Comparison of ENCODE assay signal across 13 cellular contexts in the genomic region with DNA sequence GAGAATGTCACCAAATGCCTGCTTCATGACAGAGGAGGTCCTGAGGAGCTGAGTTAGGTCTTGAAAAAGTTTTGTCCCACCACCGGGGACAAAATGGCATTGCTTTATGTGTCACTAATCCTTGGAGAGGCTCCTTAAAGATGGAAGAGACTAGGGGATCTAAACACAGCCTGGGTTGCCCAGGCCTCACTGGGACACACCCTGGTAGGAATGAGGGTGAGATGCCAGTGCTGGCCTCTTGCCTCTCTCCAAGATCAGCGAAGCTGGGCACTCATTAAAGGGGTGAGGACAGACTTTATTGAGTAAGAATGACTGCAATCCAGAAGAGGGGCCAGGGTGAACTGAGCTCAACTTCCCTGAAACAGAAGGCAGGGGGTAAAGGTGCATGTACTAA. TPM values are rescaled to one million over a fixed set of nuclear protein-coding genes. Genes with fewer than 3 reads are reported as not detected.
A peak's percentile ranks its signal among the peaks of the same experiment; 100 is the strongest.
DNase-seq lines count a peak whose midpoint lies in the region; ATAC-seq and TF ChIP-seq lines count a peak whose summit lies in the region.
"Had no signal": no experiment of that assay in that cellular context is flagged by ENCODE, and none has a peak within 500 bp of the region (broad histone marks: within the 10 kb centered on the region; RNA-seq: fewer than 3 reads in every experiment).

No MANE protein-coding gene starts in this region.

- H3K27ac Mint-ChIP-seq in naive thymus-derived CD4-positive, alpha-beta T cell: peak overlapping the region; percentile 94 to 100 (median 96)
- H3K27ac Mint-ChIP-seq: progenitor cell of endocrine pancreas had no signal

- CTCF ChIA-PET in naive thymus-derived CD4-positive, alpha-beta T cell (lab: Charles Lee): interaction anchor here (0.6 to 1.7 kb wide), 7 partner anchors 44 to 220 kb away, joined by 3 to 6 read pairs (median 3); partner anchors contain the start of gene KLF13

- in situ Hi-C loops in brain microvascular endothelial cell (cut with HindIII; ENCODE audit: low pct_ligation_motif_present, low sequenced_read_pairs): no loop called here

- ATAC-seq in right cardiac atrium: no peak
- ATAC-seq in naive thymus-derived CD4-positive, alpha-beta T cell: no peak
- ATAC-seq in GM19035 (IDR thresholded peaks at IDR 0.05; ENCODE audit: unreplicated experiment): no peak
- ATAC-seq: activated CD4-positive, CD25-positive, alpha-beta regulatory T cell treated with anti-CD3 and anti-CD28 coated beads, Interleukin-2, amount 50 U/mL, for 24 hours; Panc1 had no signal

- TF ChIP-seq POLR2A in vagina (IDR thresholded peaks at IDR 0.05): no peak

- H3K27me3 ChIP-seq in right atrium auricular region (no peaks in the 10 kb centered on the region), right cardiac atrium (ENCODE audit: control insufficient read depth, insufficient read depth) (no peaks in the 10 kb centered on the region), vagina (no peaks in the 10 kb centered on the region), brain microvascular endothelial cell (replicated peaks) (no peaks in the 10 kb centered on the region)
- H3K27me3 ChIP-seq in naive thymus-derived CD4-positive, alpha-beta T cell (ENCODE audit: control insufficient read depth in 2 of 2, insufficient read depth in 2 of 2, low read length in 2 of 2): no peaks in the 10 kb centered on the region

- H3K36me3 ChIP-seq in right atrium auricular region (no peaks in the 10 kb centered on the region), vagina (no peaks in the 10 kb centered on the region), brain microvascular endothelial cell (replicated peaks) (no peaks in the 10 kb centered on the region)
- no peaks in the 10 kb centered on the region for H3K36me3 ChIP-seq in naive thymus-derived CD4-positive, alpha-beta T cell (ENCODE audit: control insufficient read depth in 2 of 3, insufficient read depth in 3 of 3, low read length in 3 of 3)

- 66% methylated on average over 2 of the region's 2 CpGs for WGBS in right cardiac atrium

- peak overlapping the region in 6 of 10 donors; percentile 66 to 95 (median 78) for H3K4me3 Mint-ChIP-seq in naive thymus-derived CD4-positive, alpha-beta T cell

- no peak for TF ChIP-seq CTCF in right atrium auricular region (IDR thresholded peaks at IDR 0.05)
- no peak for TF ChIP-seq CTCF in vagina (IDR thresholded peaks at IDR 0.05)
- no peak for TF ChIP-seq CTCF in brain microvascular endothelial cell (IDR thresholded peaks at IDR 0.05; ENCODE audit: low read depth, low read length, missing control alignments)

- H3K27ac ChIP-seq in right atrium auricular region (no peak overlapping the region), right cardiac atrium (ENCODE audit: low read length) (no peak overlapping the region), vagina (no peak overlapping the region), brain microvascular endothelial cell (no peak overlapping the region)
- H3K27ac ChIP-seq in naive thymus-derived CD4-positive, alpha-beta T cell (ENCODE audit: low read depth, low read length): no peak overlapping the region

- H3K4me3 ChIP-seq in right atrium auricular region: no peak overlapping the region
- no peak overlapping the region for H3K4me3 ChIP-seq in right cardiac atrium (ENCODE audit: low read length)
- H3K4me3 ChIP-seq in naive thymus-derived CD4-positive, alpha-beta T cell (ENCODE audit: low read length): no peak overlapping the region
- H3K4me3 ChIP-seq in vagina: no peak overlapping the region
- H3K4me3 ChIP-seq in brain microvascular endothelial cell (ENCODE audit: low read depth, low read length): no peak overlapping the region

- H3K4me1 Mint-ChIP-seq in naive thymus-derived CD4-positive, alpha-beta T cell: peaks cover 51 to 94% (median 85%) of the 10 kb centered on the region in 7 donors

- H3K9me3 ChIP-seq in right atrium auricular region (no peaks in the 10 kb centered on the region), right cardiac atrium (ENCODE audit: control insufficient read depth, low read length) (no peaks in the 10 kb centered on the region), vagina (no peaks in the 10 kb centered on the region)
- no peaks in the 10 kb centered on the region for H3K9me3 ChIP-seq in naive thymus-derived CD4-positive, alpha-beta T cell (ENCODE audit: control insufficient read depth in 2 of 3, low read length in 3 of 3)

- peaks cover 0 to 3% (median 0%) of the 10 kb centered on the region in 5 donors for H3K36me3 Mint-ChIP-seq in naive thymus-derived CD4-positive, alpha-beta T cell

- H3K9me3 Mint-ChIP-seq in naive thymus-derived CD4-positive, alpha-beta T cell: peaks cover 0 to 4% (median 0%) of the 10 kb centered on the region in 11 donors

- DNase-seq in right atrium auricular region (ENCODE audit: low spot score): peak; percentile 59
- DNase-seq in right cardiac atrium: no peak
- DNase-seq in activated CD8-positive, alpha-beta memory T cell treated with anti-CD3 and anti-CD28 coated beads, Interleukin-2, amount 50 U/mL, for 48 hours: peak; percentile 48
- peak in 2 of 9 donors; percentile 5 to 19 for DNase-seq in naive thymus-derived CD4-positive, alpha-beta T cell
- DNase-seq in vagina (ENCODE audit: extremely low spot score in 2 of 2): peak; percentile 52 to 55
- no peak for DNase-seq in germinal center (ENCODE audit: low spot score)
- DNase-seq in brain microvascular endothelial cell: no peak
- DNase-seq: COR-L47, NCI-H1930 had no signal

- intact Hi-C loops in right cardiac atrium (cut with DNase I): no loop called here
- intact Hi-C loops in naive thymus-derived CD4-positive, alpha-beta T cell (cut with micrococcal nuclease): loop anchor here in 1 of 2 donors (5.0 kb wide), 1 partner anchor 39 kb away; no protein-coding TSS in a partner anchor
- intact Hi-C loops in vagina (cut with DNase I): no loop called here

- H3K4me1 ChIP-seq in right atrium auricular region (peaks cover 0 to 32% of the 10 kb centered on the region in 2 donors), right cardiac atrium (ENCODE audit: control insufficient read depth, insufficient read depth, low read length) (peaks cover 3% of the 10 kb centered on the region), vagina (peaks cover 30% of the 10 kb centered on the region)
- H3K4me1 ChIP-seq in naive thymus-derived CD4-positive, alpha-beta T cell (ENCODE audit: control insufficient read depth in 2 of 2, insufficient read depth in 2 of 2, low read length in 2 of 2): peaks cover 43 to 75% of the 10 kb centered on the region in 2 donors

- POLR2A ChIA-PET in naive thymus-derived CD4-positive, alpha-beta T cell (lab: Charles Lee): interaction anchor here (0.5 to 8.4 kb wide), 12 partner anchors 13 to 100 kb away, joined by 3 to 141 read pairs (median 5); partner anchors contain the start of gene KLF13

- no peaks in the 10 kb centered on the region for H3K27me3 Mint-ChIP-seq in naive thymus-derived CD4-positive, alpha-beta T cell
- H3K27me3 Mint-ChIP-seq: progenitor cell of endocrine pancreas had no signal

RNA-seq across cellular contexts. Expression of gene KLF13, which starts 58.5 kb away (rescaled TPM):
- 10 to 100 TPM; 52.8 to 54.6 TPM for total RNA-seq in right atrium auricular region
- 100 to 1,000 TPM in 2 of 4 donors, 10 to 100 TPM in 2; 42.3 to 108 (median 88.2) TPM for total RNA-seq in right cardiac atrium
- 52.7 TPM for polyA plus RNA-seq in right cardiac atrium
- 100 to 1,000 TPM; 175 to 256 (median 199) TPM for total RNA-seq in naive thymus-derived CD4-positive, alpha-beta T cell
- polyA plus RNA-seq in naive thymus-derived CD4-positive, alpha-beta T cell: 10 to 100 TPM; 42.4 to 53.7 TPM
- 30.9 TPM for total RNA-seq in vagina

Comparison
In these comparisons a context has a peak if more than half of its experiments do, and no peak if none do; other contexts are left out.
1. DNase-seq: peak in right atrium auricular region (single experiment), activated CD8-positive, alpha-beta memory T cell treated with anti-CD3 and anti-CD28 coated beads, Interleukin-2, amount 50 U/mL, for 48 hours (single experiment) and vagina (2 of 2); none in right cardiac atrium (0 of 3), germinal center (single experiment) and brain microvascular endothelial cell (single experiment).